ENCODE assay signal across 1 cellular context in genomic region chr5:38086777-38087176, GRCh38.
TF ChIP-seq lines count a peak whose summit lies in the region.

No MANE protein-coding gene starts in this region.

TF ChIP-seq in HepG2, 621 proteins besides CTCF, POLR2A, EP300 and RAD21 (continued from another document):
- TF ChIP-seq AHDC1 (CRISPR knock-in tag; IDR thresholded peaks at IDR 0.05; ENCODE audit: borderline replicate concordance) (no peak), MAFK (conservative IDR thresholded peaks at IDR 0.05 in 1 of 2, IDR thresholded peaks at IDR 0.05 in 1 of 2; ENCODE audit: low read length in 2 of 2) (peak; percentile 25 to 67; a peak in 2 of 4 replicates), MAFF (IDR thresholded peaks at IDR 0.05; ENCODE audit: low read depth, low read length) (peak; percentile 42), ZNF546 (CRISPR knock-in tag; conservative IDR thresholded peaks at IDR 0.05) (no peak)
